Comparison of ENCODE assay signal across 8 cellular contexts in genomic region chr12:56224102-56224701, GRCh38. TPM values are rescaled to one million over a fixed set of nuclear protein-coding genes. Genes with fewer than 3 reads are reported as not detected.
DNase-seq lines count a peak whose midpoint lies in the region; ATAC-seq and TF ChIP-seq lines count a peak whose summit lies in the region.

TSS of gene NABP2 (plus strand) at chr12:56224342. CDS start at chr12:56224857, 515 bp downstream.

- TF ChIP-seq CTCF in coronary artery (IDR thresholded peaks at IDR 0.05): peak; percentile 90

- peak within 1 kb of the TSS; percentile 81 to 98 for H3K27ac ChIP-seq in coronary artery

- H3K36me3 Mint-ChIP-seq in activated CD4-positive, alpha-beta T cell treated with anti-CD3 and anti-CD28 coated beads, Interleukin-2, amount 10 ng/mL, durations not matched to agents 7 days and 5 days (ENCODE audit: low read depth): peaks cover 6% of the 10 kb centered on the region

- CTCF ChIA-PET in activated CD4-positive, alpha-beta T cell treated with anti-CD3 and anti-CD28 coated beads, Interleukin-2, amount 10 ng/mL, durations not matched to agents 7 days and 5 days (lab: Charles Lee): interaction anchor here (0.7 kb wide), 1 partner anchor 84 kb away, joined by 3 read pairs; no protein-coding TSS in a partner anchor

- DNase-seq in C1 segment of cervical spinal cord (lab: John Stamatoyannopoulos, UW) (peak; percentile 73 to 98 (median 95)), GM19240 (ENCODE audit: insufficient read length, low spot score) (peak; percentile 98), NCI-H524 treated with DMSO at 0.1 percent for 48 hours (lab: John Stamatoyannopoulos, UW) (peak; percentile 77), coronary artery (ENCODE audit: low spot score) (peak; percentile 99), left colon (peak; percentile 98)
- peak; percentile 96 for DNase-seq in activated CD4-positive, alpha-beta T cell treated with anti-CD3 and anti-CD28 coated beads, Interleukin-2, amount 10 ng/mL, durations not matched to agents 7 days and 5 days
- peak; percentile 95 for DNase-seq in stimulated activated CD4-positive, alpha-beta T cell treated with anti-CD3 and anti-CD28 coated beads, Interleukin-1b, Interleukin-23, amount 100 ng/mL, for 48 hours

- H3K4me3 ChIP-seq in coronary artery: peak within 1 kb of the TSS; percentile 79

- ATAC-seq in HG03460 (IDR thresholded peaks at IDR 0.05; ENCODE audit: unreplicated experiment) (peak; percentile 64), left colon (peak; percentile 74)

- intact Hi-C loops in left colon (cut with DNase I, micrococcal nuclease): loop anchor here in 1 of 2 donors (2.0 kb wide), 1 partner anchor 31 kb away; no protein-coding TSS in a partner anchor

- no peaks in the 10 kb centered on the region for H3K27me3 Mint-ChIP-seq in activated CD4-positive, alpha-beta T cell treated with anti-CD3 and anti-CD28 coated beads, Interleukin-2, amount 10 ng/mL, durations not matched to agents 7 days and 5 days

- peak within 1 kb of the TSS; percentile 93 for H3K27ac Mint-ChIP-seq in activated CD4-positive, alpha-beta T cell treated with anti-CD3 and anti-CD28 coated beads, Interleukin-2, amount 10 ng/mL, durations not matched to agents 7 days and 5 days

- peaks cover 49% of the 10 kb centered on the region for H3K4me1 Mint-ChIP-seq in activated CD4-positive, alpha-beta T cell treated with anti-CD3 and anti-CD28 coated beads, Interleukin-2, amount 10 ng/mL, durations not matched to agents 7 days and 5 days

- no peaks in the 10 kb centered on the region for H3K9me3 Mint-ChIP-seq in activated CD4-positive, alpha-beta T cell treated with anti-CD3 and anti-CD28 coated beads, Interleukin-2, amount 10 ng/mL, durations not matched to agents 7 days and 5 days

- peak within 1 kb of the TSS; percentile 90 for H3K4me3 Mint-ChIP-seq in activated CD4-positive, alpha-beta T cell treated with anti-CD3 and anti-CD28 coated beads, Interleukin-2, amount 10 ng/mL, durations not matched to agents 7 days and 5 days

- POLR2A ChIA-PET in activated CD4-positive, alpha-beta T cell treated with anti-CD3 and anti-CD28 coated beads, Interleukin-2, amount 10 ng/mL, durations not matched to agents 7 days and 5 days (lab: Charles Lee): no interaction called here

RNA-seq across cellular contexts. Expression of gene NABP2, which starts in this region (rescaled TPM):
- 10 to 100 TPM; 56.7 to 63.5 TPM for total RNA-seq in activated CD4-positive, alpha-beta T cell treated with anti-CD3 and anti-CD28 coated beads, Interleukin-2, amount 10 ng/mL, durations not matched to agents 7 days and 5 days
- total RNA-seq in left colon: 10 to 100 TPM; 23.2 to 29.5 TPM

Comparison
In these comparisons a context has a peak if more than half of its experiments do, and no peak if none do; other contexts are left out.
1. Peak in every context shown above with its lines: DNase-seq, ATAC-seq, H3K4me3 ChIP-seq and H3K27ac ChIP-seq.